In the genomic region with DNA sequence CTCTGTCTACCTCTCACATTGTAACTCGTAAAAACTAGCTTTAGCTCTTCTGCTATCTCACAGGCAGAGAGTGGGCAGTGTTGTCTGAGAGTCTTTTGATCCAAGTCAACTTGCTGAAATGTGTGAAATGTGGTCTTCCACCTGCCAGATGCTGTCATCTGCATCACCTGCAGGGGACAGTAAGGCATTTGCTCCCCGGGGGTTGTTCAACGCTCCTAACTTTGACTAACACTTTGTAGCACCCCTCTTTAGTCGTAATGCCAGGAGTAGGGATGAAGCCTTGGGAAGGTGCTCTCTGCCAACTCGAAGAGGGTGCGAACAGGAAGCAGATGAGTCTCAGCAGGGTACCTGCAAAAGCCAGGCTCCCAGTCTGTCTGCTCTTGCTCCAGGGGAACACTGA, we compare ENCODE assay signal across 16 cellular contexts. TPM values are rescaled to one million over a fixed set of nuclear protein-coding genes. Genes with fewer than 3 reads are reported as not detected.
A peak's percentile ranks its signal among the peaks of the same experiment; 100 is the strongest.
DNase-seq lines count a peak whose midpoint lies in the region; ATAC-seq and TF ChIP-seq lines count a peak whose summit lies in the region.
"Had no signal": no experiment of that assay in that cellular context is flagged by ENCODE, and none has a peak within 500 bp of the region (broad histone marks: within the 10 kb centered on the region; RNA-seq: fewer than 3 reads in every experiment).

No MANE protein-coding gene starts in this region.

- no peaks in the 10 kb centered on the region for H3K27me3 Mint-ChIP-seq in CD8-positive, alpha-beta T cell (ENCODE audit: low read depth)
- H3K27me3 Mint-ChIP-seq: CD4-positive, CD25-positive, alpha-beta regulatory T cell had no signal

- ATAC-seq in CD8-positive, alpha-beta T cell = peak; percentile 31
- ATAC-seq in GM21423 (IDR thresholded peaks at IDR 0.05; ENCODE audit: unreplicated experiment) = no peak
- no peak for ATAC-seq in HG03196 (IDR thresholded peaks at IDR 0.05; ENCODE audit: unreplicated experiment)

- POLR2A ChIA-PET in CD8-positive, alpha-beta T cell (lab: Charles Lee) = no interaction called here

- intact Hi-C loops in CD8-positive, alpha-beta T cell (cut with DNase I, micrococcal nuclease) = no loop called here
- intact Hi-C loops in dorsolateral prefrontal cortex (cut with DNase I) = no loop called here

- H3K4me3 Mint-ChIP-seq in CD8-positive, alpha-beta T cell = no peak overlapping the region
- H3K4me3 Mint-ChIP-seq: CD4-positive, CD25-positive, alpha-beta regulatory T cell; T-helper 2 cell treated with Interferon-gamma antibody and Interleukin-4, amounts not matched to agents 5 μg/mL and 100 μg/mL, for 36 hours had no signal

- DNase-seq in CD8-positive, alpha-beta T cell = no peak
- DNase-seq in GM06990 (ENCODE audit: extremely low read depth, insufficient read length) = no peak
- DNase-seq in NCI-H146 (lab: John Stamatoyannopoulos, UW) = peak; percentile 54
- peak; percentile 39 for DNase-seq in WERI-Rb-1
- DNase-seq in stimulated activated CD8-positive, alpha-beta memory T cell treated with anti-CD3 and anti-CD28 coated beads, Interleukin-4, amount 100 ng/mL, for 48 hours = no peak
- no peak for DNase-seq in dorsolateral prefrontal cortex
- DNase-seq: ACHN; CD4-positive, CD25-positive, alpha-beta regulatory T cell; MM.1S; NCI-H2107; NCI-H226; NCI-H82 had no signal

- CTCF ChIA-PET in CD8-positive, alpha-beta T cell (lab: Charles Lee) = interaction anchor here (0.7 to 0.9 kb wide), 2 partner anchors 63 to 117 kb away, joined by 3 to 4 read pairs; no protein-coding TSS in a partner anchor

- H3K27ac ChIP-seq in CD8-positive, alpha-beta T cell (ENCODE audit: low read depth, low read length) = no peak overlapping the region
- H3K27ac ChIP-seq in WERI-Rb-1 = peak overlapping the region; percentile 70
- H3K27ac ChIP-seq in dorsolateral prefrontal cortex = no peak overlapping the region
- H3K27ac ChIP-seq: KMS-11 had no signal

- no peaks in the 10 kb centered on the region for H3K9me3 Mint-ChIP-seq in CD8-positive, alpha-beta T cell
- H3K9me3 Mint-ChIP-seq: CD4-positive, CD25-positive, alpha-beta regulatory T cell; T-helper 2 cell treated with Interferon-gamma antibody and Interleukin-4, amounts not matched to agents 5 μg/mL and 100 μg/mL, for 36 hours had no signal

- TF ChIP-seq CTCF in CD8-positive, alpha-beta T cell (IDR thresholded peaks at IDR 0.05) = no peak
- peak; percentile 22 for TF ChIP-seq CTCF in GM06990 (IDR thresholded peaks at IDR 0.05; ENCODE audit: insufficient read depth, low read length, poor library complexity, severe bottlenecking)
- peak; percentile 19; the same call in 1 of the 2 replicates for TF ChIP-seq CTCF in WERI-Rb-1 (IDR thresholded peaks at IDR 0.05; ENCODE audit: low read depth, low read length)
- TF ChIP-seq CTCF in dorsolateral prefrontal cortex (IDR thresholded peaks at IDR 0.05 in 54 of 56, conservative IDR thresholded peaks at IDR 0.05 in 2 of 56; ENCODE audit: low read depth in 1 of 56, partially characterized antibody in 56 of 56) = no peak

- peaks cover 13% of the 10 kb centered on the region for H3K4me1 Mint-ChIP-seq in CD8-positive, alpha-beta T cell (ENCODE audit: low read depth)

- H3K27ac Mint-ChIP-seq in CD8-positive, alpha-beta T cell = peak overlapping the region; percentile 71
- H3K27ac Mint-ChIP-seq: T-helper 2 cell treated with Interferon-gamma antibody and Interleukin-4, amounts not matched to agents 5 μg/mL and 100 μg/mL, for 36 hours had no signal

- no peaks in the 10 kb centered on the region for H3K27me3 ChIP-seq in CD8-positive, alpha-beta T cell (ENCODE audit: insufficient read depth, low read length)
- no peaks in the 10 kb centered on the region for H3K27me3 ChIP-seq in GM06990 (replicated peaks; ENCODE audit: control insufficient read depth, insufficient read depth, low read length)
- H3K27me3 ChIP-seq in WERI-Rb-1 (ENCODE audit: insufficient read depth, low read depth, severe bottlenecking) = no peaks in the 10 kb centered on the region
- peaks cover 0 to 40% (median 9%) of the 10 kb centered on the region in 45 donors for H3K27me3 ChIP-seq in dorsolateral prefrontal cortex

- no peaks in the 10 kb centered on the region for H3K4me1 ChIP-seq in CD8-positive, alpha-beta T cell (ENCODE audit: insufficient read depth, low read length)

- H3K36me3 Mint-ChIP-seq in CD8-positive, alpha-beta T cell = peaks cover 66% of the 10 kb centered on the region

- peaks cover 26% of the 10 kb centered on the region for H3K36me3 ChIP-seq in CD8-positive, alpha-beta T cell (ENCODE audit: insufficient read depth, low read length)
- H3K36me3 ChIP-seq in GM06990 (ENCODE audit: control insufficient read depth, insufficient read depth, low read length) = no peaks in the 10 kb centered on the region
- no peaks in the 10 kb centered on the region for H3K36me3 ChIP-seq in WERI-Rb-1

- H3K4me3 ChIP-seq in CD8-positive, alpha-beta T cell (ENCODE audit: low read depth, low read length) = no peak overlapping the region
- H3K4me3 ChIP-seq in GM06990 (replicated peaks; ENCODE audit: low read depth, low read length) (no peak overlapping the region), WERI-Rb-1 (ENCODE audit: low read depth, low read length) (peak overlapping the region; percentile 7), dorsolateral prefrontal cortex (no peak overlapping the region)

- no peaks in the 10 kb centered on the region for H3K9me3 ChIP-seq in CD8-positive, alpha-beta T cell (ENCODE audit: low read length)
- H3K9me3 ChIP-seq in WERI-Rb-1 (ENCODE audit: severe bottlenecking) = no peaks in the 10 kb centered on the region

RNA-seq across cellular contexts. Expression of gene SNX11, which starts 36.1 kb away (rescaled TPM):
- 10 to 100 TPM; 15.3 to 16.3 TPM for total RNA-seq in CD8-positive, alpha-beta T cell
- 10 to 100 TPM; 16.4 to 41.4 (median 27.4) TPM for total RNA-seq in dorsolateral prefrontal cortex

RNA-seq across cellular contexts. Expression of gene CBX1, which starts 42.4 kb away (rescaled TPM):
- total RNA-seq in CD8-positive, alpha-beta T cell = 1 to 10 TPM; 5.4 to 6.6 TPM
- 10 to 100 TPM; 57.5 to 92.2 (median 74.2) TPM for total RNA-seq in dorsolateral prefrontal cortex

Comparison
In these comparisons a context has a peak if more than half of its experiments do, and no peak if none do; other contexts are left out.
1. DNase-seq: peak in NCI-H146 (single experiment) and WERI-Rb-1 (single experiment); none in CD8-positive, alpha-beta T cell (0 of 7), GM06990 (single experiment), stimulated activated CD8-positive, alpha-beta memory T cell treated with anti-CD3 and anti-CD28 coated beads, Interleukin-4, amount 100 ng/mL, for 48 hours (single experiment) and dorsolateral prefrontal cortex (0 of 10).
2. CTCF ChIP-seq: peak in GM06990 (single experiment) and WERI-Rb-1 (single experiment); none in CD8-positive, alpha-beta T cell (single experiment) and dorsolateral prefrontal cortex (0 of 56).
3. RNA of gene CBX1, which starts 42.4 kb away (total RNA-seq): 57.5 to 92.2 TPM in dorsolateral prefrontal cortex; 5.4 to 6.6 TPM in CD8-positive, alpha-beta T cell; every median in the first group is over 4 times any median in the second.